ENCODE assay signal across 24 cellular contexts in the genomic region with DNA sequence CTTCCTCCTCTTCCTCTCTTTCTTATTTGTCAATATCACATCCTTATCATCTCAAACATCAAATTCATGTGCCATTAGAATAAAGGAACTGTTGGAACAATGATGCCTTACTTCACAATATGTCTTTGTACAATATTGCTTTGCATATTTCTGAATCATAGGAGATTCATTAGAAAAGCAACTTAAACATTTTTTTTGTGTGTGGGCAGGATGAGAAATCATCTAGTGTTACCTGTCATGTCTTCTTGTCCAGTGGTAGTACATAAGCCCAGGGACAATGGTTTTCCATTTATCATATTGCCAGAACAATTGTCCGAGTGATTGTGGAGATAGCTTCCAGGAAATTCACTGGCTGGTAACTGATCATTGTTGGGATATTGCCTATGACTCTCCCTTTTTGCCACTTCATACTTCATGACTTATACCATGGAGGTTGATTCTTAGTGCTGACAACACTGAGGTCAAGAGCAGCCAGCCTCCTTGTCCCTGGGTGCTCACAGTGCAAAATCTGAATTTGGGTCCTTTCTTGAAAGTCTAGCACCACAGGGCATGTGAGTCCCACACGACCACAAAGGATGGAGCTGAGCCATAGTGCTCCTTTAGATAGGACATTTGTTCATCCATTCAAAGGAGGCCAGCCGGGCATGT.
"Had no signal": no experiment of that assay in that cellular context is flagged by ENCODE, and none has a peak within 500 bp of the region (broad histone marks: within the 10 kb centered on the region; RNA-seq: fewer than 3 reads in every experiment).

No MANE protein-coding gene starts in this region.

- H3K9me3 Mint-ChIP-seq: endodermal cell, neural crest cell, type B pancreatic cell had no signal

- H3K27ac ChIP-seq: coronary artery, epithelial cell of prostate, heart right ventricle, lower lobe of right lung, sigmoid colon, thoracic aorta had no signal

- H3K4me2 ChIP-seq: smooth muscle cell had no signal

- ATAC-seq: stimulated activated naive B cell treated with anti-CD40 and anti-IgM and Interleukin-4, amounts not matched to agents 10 μg/mL and 1 μg/mL and 100 μg/mL, for 72 hours; WTC11 had no signal

- H3K9me3 ChIP-seq: heart right ventricle, lower lobe of right lung, sigmoid colon, thoracic aorta had no signal

- H3K27me3 Mint-ChIP-seq: activated naive CD8-positive, alpha-beta T cell treated with anti-CD3 and anti-CD28 coated beads, Interleukin-2, amount 10 ng/mL, durations not matched to agents 7 days and 5 days; activated T-cell treated with anti-CD3 and anti-CD28 coated beads, Interleukin-2, amount 50 U/mL, for 24 hours; stimulated activated naive B cell treated with anti-CD40 and anti-IgM and Interleukin-4, amounts not matched to agents 10 μg/mL and 1 μg/mL and 100 μg/mL, for 72 hours; type B pancreatic cell had no signal

- H3K27ac Mint-ChIP-seq: activated naive CD8-positive, alpha-beta T cell treated with anti-CD3 and anti-CD28 coated beads, Interleukin-2, amount 10 ng/mL, durations not matched to agents 7 days and 5 days; activated T-cell treated with anti-CD3 and anti-CD28 coated beads, Interleukin-2, amount 50 U/mL, for 24 hours; activated T-helper 2 cell treated with anti-CD3 and anti-CD28 coated beads, Interferon-gamma antibody, Interleukin-2, Interleukin-4, amounts not matched to agents 10 μg/mL and 5 μg/mL and 100 μg/mL, durations not matched to agents 14 hours and 24 hours and 36 hours; endodermal cell; naive B cell; stimulated activated naive B cell treated with anti-CD40 and anti-IgM and Interleukin-4, amounts not matched to agents 10 μg/mL and 1 μg/mL and 100 μg/mL, for 72 hours; type B pancreatic cell; WTC11 had no signal

- DNase-seq: activated CD8-positive, alpha-beta memory T cell treated with anti-CD3 and anti-CD28 coated beads, Interleukin-2, amount 50 U/mL, for 4 hours; activated naive CD4-positive, alpha-beta T cell; activated naive CD8-positive, alpha-beta T cell treated with anti-CD3 and anti-CD28 coated beads, Interleukin-2, amount 10 ng/mL, durations not matched to agents 7 days and 5 days; activated T-cell treated with anti-CD3 and anti-CD28 coated beads, Interleukin-2, amount 50 U/mL, for 24 hours; amniotic stem cell; cerebellar nuclear complex; endodermal cell; heart right ventricle; islet precursor cell; lower lobe of right lung; naive B cell; sigmoid colon; stimulated activated CD4-positive, alpha-beta T cell treated with anti-CD3 and anti-CD28 coated beads, Interleukin-15, amount 100 ng/mL, for 24 hours; stimulated activated naive B cell treated with anti-CD40 and anti-IgM and Interleukin-4, amounts not matched to agents 10 μg/mL and 1 μg/mL and 100 μg/mL, for 72 hours; SW 1271; T1000 had no signal

- H3K27me3 ChIP-seq: heart right ventricle, sigmoid colon had no signal

- H3K4me1 Mint-ChIP-seq: naive B cell; neural crest cell; stimulated activated naive B cell treated with anti-CD40 and anti-IgM and Interleukin-4, amounts not matched to agents 10 μg/mL and 1 μg/mL and 100 μg/mL, for 72 hours had no signal

- H3K36me3 Mint-ChIP-seq: naive B cell; stimulated activated naive B cell treated with anti-CD40 and anti-IgM and Interleukin-4, amounts not matched to agents 10 μg/mL and 1 μg/mL and 100 μg/mL, for 72 hours; type B pancreatic cell; WTC11 had no signal

- H3K4me3 Mint-ChIP-seq: activated naive CD8-positive, alpha-beta T cell treated with anti-CD3 and anti-CD28 coated beads, Interleukin-2, amount 10 ng/mL, durations not matched to agents 7 days and 5 days; activated T-cell treated with anti-CD3 and anti-CD28 coated beads, Interleukin-2, amount 50 U/mL, for 24 hours; endodermal cell; naive B cell; neural crest cell; stimulated activated naive B cell treated with anti-CD40 and anti-IgM and Interleukin-4, amounts not matched to agents 10 μg/mL and 1 μg/mL and 100 μg/mL, for 72 hours; type B pancreatic cell; WTC11 had no signal

- H3K4me3 ChIP-seq: coronary artery, heart right ventricle, lower lobe of right lung, sigmoid colon, smooth muscle cell, thoracic aorta had no signal

- H3K36me3 ChIP-seq: heart right ventricle, lower lobe of right lung, sigmoid colon, thoracic aorta had no signal
